Comparison of ENCODE assay signal across 29 cellular contexts in the genomic region with DNA sequence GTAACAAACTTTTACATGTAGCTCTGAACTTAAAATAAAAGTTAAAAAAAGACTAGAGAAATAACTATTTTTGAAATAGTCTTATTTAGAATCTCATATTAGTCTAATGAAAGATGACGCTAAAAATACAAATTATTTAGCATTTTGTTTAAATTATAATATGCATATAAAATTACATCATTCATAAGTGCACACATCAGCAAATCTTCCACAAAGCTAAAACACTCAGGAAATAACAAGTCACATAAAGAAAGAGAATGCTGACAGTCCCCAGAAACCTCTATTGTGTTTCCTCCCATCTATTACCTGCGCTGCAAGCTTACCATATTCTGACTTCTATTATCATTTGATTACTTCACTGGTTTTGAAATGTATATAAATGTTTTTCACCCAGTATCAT.
"Had no signal": no experiment of that assay in that cellular context is flagged by ENCODE, and none has a peak within 500 bp of the region (broad histone marks: within the 10 kb centered on the region; RNA-seq: fewer than 3 reads in every experiment).

No MANE protein-coding gene starts in this region.

- H3K4me1 Mint-ChIP-seq: stimulated activated effector memory CD8-positive, alpha-beta T cell treated with anti-CD3 and anti-CD28 coated beads, Interleukin-12 subunit alpha, Interleukin-12 subunit beta, amount 100 ng/mL, for 72 hours; stimulated activated memory B cell treated with anti-CD40 and anti-IgM and Interleukin-4, amounts not matched to agents 10 μg/mL and 1 μg/mL and 100 μg/mL, for 72 hours; stimulated activated naive B cell treated with anti-CD40 and anti-IgM and Interleukin-4, amounts not matched to agents 10 μg/mL and 1 μg/mL and 100 μg/mL, for 72 hours; stimulated activated naive CD8-positive, alpha-beta T cell treated with anti-CD3 and anti-CD28 coated beads, Interleukin-15, amount 100 ng/mL, for 72 hours had no signal

- FAIRE-seq: urothelium cell line had no signal

- H3K27me3 Mint-ChIP-seq: stimulated activated memory B cell treated with anti-CD40 and anti-IgM and Interleukin-4, amounts not matched to agents 10 μg/mL and 1 μg/mL and 100 μg/mL, for 72 hours; stimulated activated naive B cell treated with anti-CD40 and anti-IgM and Interleukin-4, amounts not matched to agents 10 μg/mL and 1 μg/mL and 100 μg/mL, for 72 hours; stimulated activated naive CD8-positive, alpha-beta T cell treated with anti-CD3 and anti-CD28 coated beads, Interleukin-15, amount 100 ng/mL, for 72 hours; stimulated activated naive CD8-positive, alpha-beta T cell treated with anti-CD3 and anti-CD28 coated beads, Interleukin-15, Interleukin-2, amounts not matched to agents 100 ng/mL and 50 ng/mL, for 24 hours; type B pancreatic cell had no signal

- H3K27me3 ChIP-seq: stomach, suprapubic skin, testis, thyroid gland, tibial artery, tibial nerve, transverse colon, upper lobe of left lung, upper lobe of right lung, uterus, vagina had no signal

- ATAC-seq: stimulated activated effector memory CD8-positive, alpha-beta T cell treated with anti-CD3 and anti-CD28 coated beads, Interleukin-12 subunit alpha, Interleukin-12 subunit beta, amount 100 ng/mL, for 72 hours; stimulated activated memory B cell treated with anti-CD40 and anti-IgM and Interleukin-4, amounts not matched to agents 10 μg/mL and 1 μg/mL and 100 μg/mL, for 72 hours; stimulated activated naive B cell treated with anti-CD40 and anti-IgM and Interleukin-4, amounts not matched to agents 10 μg/mL and 1 μg/mL and 100 μg/mL, for 72 hours; stimulated activated naive CD8-positive, alpha-beta T cell treated with anti-CD3 and anti-CD28 coated beads, Interleukin-15, amount 100 ng/mL, for 72 hours; stimulated activated naive CD8-positive, alpha-beta T cell treated with anti-CD3 and anti-CD28 coated beads, Interleukin-15, Interleukin-2, amounts not matched to agents 100 U/mL and 50 U/mL, for 24 hours; upper lobe of right lung had no signal

- DNase-seq: stimulated activated CD4-positive, alpha-beta T cell treated with anti-CD3 and anti-CD28 coated beads, Interleukin-2, amount 100 ng/mL, for 48 hours; stimulated activated CD4-positive, alpha-beta T cell treated with anti-CD3 and anti-CD28 coated beads, Interleukin-4, amount 100 ng/mL, for 1 hour; stimulated activated CD4-positive, alpha-beta T cell treated with anti-CD3 and anti-CD28 coated beads, Interleukin-4, amount 100 ng/mL, for 24 hours; stimulated activated CD4-positive, alpha-beta T cell treated with anti-CD3 and anti-CD28 coated beads, Interleukin-4, amount 100 ng/mL, for 4 hours; stimulated activated CD8-positive, alpha-beta memory T cell treated with anti-CD3 and anti-CD28 coated beads, Interleukin-4, amount 100 ng/mL, for 48 hours; stimulated activated naive B cell treated with anti-CD40 and anti-IgM and Interleukin-4, amounts not matched to agents 10 μg/mL and 1 μg/mL and 100 μg/mL, for 72 hours; stimulated activated naive CD4-positive, alpha-beta T cell; stimulated activated naive CD4-positive, alpha-beta T cell treated with Interleukin-2 at 50 U/mL for 16 hours; stimulated activated naive CD8-positive, alpha-beta T cell treated with anti-CD3 and anti-CD28 coated beads, Interleukin-15, amount 100 ng/mL, for 72 hours; stimulated activated naive CD8-positive, alpha-beta T cell treated with anti-CD3 and anti-CD28 coated beads, Interleukin-15, Interleukin-2, amounts not matched to agents 100 U/mL and 50 U/mL, for 24 hours; stomach; substantia nigra; testis; thyroid gland; tibial artery; transverse colon; trophoblast cell; upper lobe of left lung; upper lobe of right lung; uterus had no signal

- H3K4me3 ChIP-seq: stomach, suprapubic skin, testis, thoracic aorta, thyroid gland, tibial artery, tibial nerve, transverse colon, upper lobe of left lung, upper lobe of right lung, uterus, vagina had no signal

- H3K9me3 ChIP-seq: stomach, suprapubic skin, testis, thoracic aorta, thyroid gland, tibial artery, tibial nerve, transverse colon, upper lobe of left lung, upper lobe of right lung, uterus, vagina had no signal

- H3K9me3 Mint-ChIP-seq: stimulated activated memory B cell treated with anti-CD40 and anti-IgM and Interleukin-4, amounts not matched to agents 10 μg/mL and 1 μg/mL and 100 μg/mL, for 72 hours; stimulated activated naive B cell treated with anti-CD40 and anti-IgM and Interleukin-4, amounts not matched to agents 10 μg/mL and 1 μg/mL and 100 μg/mL, for 72 hours; stimulated activated naive CD8-positive, alpha-beta T cell treated with anti-CD3 and anti-CD28 coated beads, Interleukin-15, Interleukin-2, amounts not matched to agents 100 ng/mL and 50 ng/mL, for 24 hours; type B pancreatic cell had no signal

- H3K4me1 ChIP-seq: stomach, suprapubic skin, testis, thyroid gland, tibial artery, tibial nerve, transverse colon, upper lobe of left lung, upper lobe of right lung, uterus, vagina had no signal

- H3K36me3 Mint-ChIP-seq: stimulated activated effector memory CD8-positive, alpha-beta T cell treated with anti-CD3 and anti-CD28 coated beads, Interleukin-12 subunit alpha, Interleukin-12 subunit beta, amount 100 ng/mL, for 72 hours; stimulated activated memory B cell treated with anti-CD40 and anti-IgM and Interleukin-4, amounts not matched to agents 10 μg/mL and 1 μg/mL and 100 μg/mL, for 72 hours; stimulated activated naive B cell treated with anti-CD40 and anti-IgM and Interleukin-4, amounts not matched to agents 10 μg/mL and 1 μg/mL and 100 μg/mL, for 72 hours; type B pancreatic cell had no signal

- H3K36me3 ChIP-seq: stomach, suprapubic skin, thoracic aorta, thyroid gland, tibial artery, tibial nerve, transverse colon, upper lobe of left lung, upper lobe of right lung, uterus, vagina had no signal

- H3K27ac ChIP-seq: stomach, suprapubic skin, testis, thoracic aorta, thyroid gland, tibial artery, tibial nerve, transverse colon, upper lobe of left lung, upper lobe of right lung, uterus, vagina had no signal

- H3K4me3 Mint-ChIP-seq: stimulated activated effector memory CD8-positive, alpha-beta T cell treated with anti-CD3 and anti-CD28 coated beads, Interleukin-12 subunit alpha, Interleukin-12 subunit beta, amount 100 ng/mL, for 72 hours; stimulated activated memory B cell treated with anti-CD40 and anti-IgM and Interleukin-4, amounts not matched to agents 10 μg/mL and 1 μg/mL and 100 μg/mL, for 72 hours; stimulated activated naive B cell treated with anti-CD40 and anti-IgM and Interleukin-4, amounts not matched to agents 10 μg/mL and 1 μg/mL and 100 μg/mL, for 72 hours; stimulated activated naive CD8-positive, alpha-beta T cell treated with anti-CD3 and anti-CD28 coated beads, Interleukin-15, amount 100 ng/mL, for 72 hours; stimulated activated naive CD8-positive, alpha-beta T cell treated with anti-CD3 and anti-CD28 coated beads, Interleukin-15, Interleukin-2, amounts not matched to agents 100 ng/mL and 50 ng/mL, for 24 hours; type B pancreatic cell had no signal

- H3K27ac Mint-ChIP-seq: stimulated activated effector memory CD8-positive, alpha-beta T cell treated with anti-CD3 and anti-CD28 coated beads, Interleukin-12 subunit alpha, Interleukin-12 subunit beta, amount 100 ng/mL, for 72 hours; stimulated activated memory B cell treated with anti-CD40 and anti-IgM and Interleukin-4, amounts not matched to agents 10 μg/mL and 1 μg/mL and 100 μg/mL, for 72 hours; stimulated activated naive B cell treated with anti-CD40 and anti-IgM and Interleukin-4, amounts not matched to agents 10 μg/mL and 1 μg/mL and 100 μg/mL, for 72 hours; stimulated activated naive CD8-positive, alpha-beta T cell treated with anti-CD3 and anti-CD28 coated beads, Interleukin-15, amount 100 ng/mL, for 72 hours; stimulated activated naive CD8-positive, alpha-beta T cell treated with anti-CD3 and anti-CD28 coated beads, Interleukin-15, Interleukin-2, amounts not matched to agents 100 ng/mL and 50 ng/mL, for 24 hours; type B pancreatic cell had no signal
